ENCODE assay signal across 1 cellular context in genomic region chr1:67555487-67556296, GRCh38.
TF ChIP-seq lines count a peak whose summit lies in the region.

No MANE protein-coding gene starts in this region.

TF ChIP-seq in liver, 16 proteins besides CTCF, POLR2A, EP300 and RAD21 (continued from another document):
- peak; percentile 50 for TF ChIP-seq ZBTB33 (IDR thresholded peaks at IDR 0.05)
